In the genomic region with DNA sequence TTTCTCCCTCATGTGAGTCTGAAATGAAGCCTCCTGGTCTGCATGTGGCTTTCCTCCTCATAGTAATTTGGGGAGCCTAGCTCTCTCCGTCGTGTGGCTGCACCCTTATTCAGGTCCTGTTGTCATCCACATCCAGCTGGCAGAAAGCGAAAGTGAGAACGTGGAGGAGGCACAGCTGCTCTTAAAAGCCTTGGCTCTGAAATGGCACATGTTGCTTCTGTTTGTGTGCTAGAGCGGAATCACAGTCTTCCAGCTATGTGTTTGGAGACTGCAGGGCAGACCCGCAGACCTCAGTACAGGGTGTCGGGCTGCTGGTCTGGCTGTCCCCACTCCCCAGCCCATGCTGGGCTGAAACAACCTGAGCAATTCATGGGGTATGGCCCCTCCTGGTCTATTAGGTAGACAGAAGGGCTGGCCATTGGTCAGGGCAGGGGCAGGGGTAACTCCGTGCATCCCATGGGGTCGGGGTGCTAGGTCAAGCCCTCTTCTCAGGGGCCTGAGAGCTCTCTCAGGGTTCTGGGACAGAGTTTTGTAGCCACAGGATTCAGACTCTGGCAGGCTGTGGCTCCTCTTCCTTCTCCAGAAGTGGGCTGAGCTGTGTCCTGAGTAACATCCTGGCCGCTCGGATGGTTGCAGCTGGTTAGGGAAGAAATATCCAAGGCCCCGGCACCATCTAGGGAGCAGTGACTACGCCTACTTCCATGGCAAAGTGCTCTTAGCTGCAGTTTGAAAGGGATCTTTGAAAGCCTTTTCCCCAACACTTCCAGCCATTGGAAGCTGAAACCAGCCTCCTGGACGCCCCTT, we compare ENCODE assay signal across 9 cellular contexts. TPM values are rescaled to one million over a fixed set of nuclear protein-coding genes. Genes with fewer than 3 reads are reported as not detected.
DNase-seq lines count a peak whose midpoint lies in the region; ATAC-seq and TF ChIP-seq lines count a peak whose summit lies in the region.
"Had no signal": no experiment of that assay in that cellular context is flagged by ENCODE, and none has a peak within 500 bp of the region (broad histone marks: within the 10 kb centered on the region; RNA-seq: fewer than 3 reads in every experiment).

No MANE protein-coding gene starts in this region.

- H2BK5ac ChIP-seq in trophoblast cell (ENCODE audit: low read depth, low read length, poor library complexity): no peak overlapping the region

- H3K14ac ChIP-seq in trophoblast cell (ENCODE audit: low read length): no peak overlapping the region

- no peak overlapping the region for H2BK120ac ChIP-seq in trophoblast cell (ENCODE audit: insufficient read depth, low read length, poor library complexity)

- H4K8ac ChIP-seq in trophoblast cell (ENCODE audit: low read depth, low read length): no peak overlapping the region

- H3K79me2 ChIP-seq in trophoblast cell (ENCODE audit: control insufficient read depth, insufficient read depth, low read length, poor library complexity): no peaks in the 10 kb centered on the region

- H3K4me1 ChIP-seq in prostate gland (replicated peaks): no peaks in the 10 kb centered on the region
- peaks cover 13 to 17% of the 10 kb centered on the region in 2 experiments for H3K4me1 ChIP-seq in trophoblast cell (ENCODE audit: control insufficient read depth in 1 of 2, insufficient read depth in 2 of 2, low read length in 2 of 2)

- intact Hi-C loops in prostate gland (cut with DNase I): no loop called here

- H3K27ac ChIP-seq in prostate gland (peak overlapping the region; percentile 11 to 17), trophoblast cell (ENCODE audit: low read depth, low read length) (no peak overlapping the region)

- no peak overlapping the region for H3K4ac ChIP-seq in trophoblast cell (ENCODE audit: low read depth, low read length)

- peaks cover 6% of the 10 kb centered on the region for H3K79me1 ChIP-seq in trophoblast cell (ENCODE audit: low read length)

- no peak overlapping the region for H3K4me2 ChIP-seq in trophoblast cell (ENCODE audit: low read length)

- no peak overlapping the region for H2AFZ ChIP-seq in trophoblast cell (ENCODE audit: insufficient read depth, low read length, poor library complexity)

- no peak overlapping the region for H4K12ac ChIP-seq in trophoblast cell (ENCODE audit: low read depth, low read length)

- H3K36me3 ChIP-seq in prostate gland: no peaks in the 10 kb centered on the region
- no peaks in the 10 kb centered on the region for H3K36me3 ChIP-seq in trophoblast cell (ENCODE audit: control insufficient read depth in 1 of 2, insufficient read depth in 2 of 2, low read length in 2 of 2)

- no peak overlapping the region for H3K23ac ChIP-seq in trophoblast cell (ENCODE audit: low read length)

- DNase-seq in DMS79 (lab: John Stamatoyannopoulos, UW) (peak; percentile 17), NCI-H2171 treated with DMSO at 0.1 percent for 48 hours (lab: John Stamatoyannopoulos, UW) (peak; percentile 91), fibroblast of gingiva (ENCODE audit: low read depth) (peak; percentile 9), prostate gland (ENCODE audit: low spot score) (no peak), trophoblast cell (no peak), UCSD-AML1 (lab: John Stamatoyannopoulos, UW; ENCODE audit: unreplicated experiment) (no peak)
- DNase-seq: SIG-M5 had no signal

- no peak overlapping the region for H3K18ac ChIP-seq in trophoblast cell (ENCODE audit: low read length)

- no peak for TF ChIP-seq POLR2A in prostate gland (IDR thresholded peaks at IDR 0.05)

- TF ChIP-seq CTCF in prostate gland (IDR thresholded peaks at IDR 0.05): no peak

- H3K4me3 ChIP-seq in prostate gland: no peak overlapping the region
- H3K4me3 ChIP-seq in trophoblast cell (ENCODE audit: low read depth, low read length): no peak overlapping the region

- no peak overlapping the region for H4K91ac ChIP-seq in trophoblast cell (ENCODE audit: low read depth, low read length)

- H2BK12ac ChIP-seq in trophoblast cell (ENCODE audit: low read length): no peak overlapping the region

- no peak overlapping the region for H3K9ac ChIP-seq in trophoblast cell (ENCODE audit: low read length)

- H3K27me3 ChIP-seq in prostate gland (replicated peaks; ENCODE audit: insufficient read depth) (no peaks in the 10 kb centered on the region), trophoblast cell (ENCODE audit: insufficient read depth, low read length) (no peaks in the 10 kb centered on the region)

- H2AK5ac ChIP-seq in trophoblast cell (ENCODE audit: low read length): no peak overlapping the region

- ATAC-seq in HG02623 (IDR thresholded peaks at IDR 0.05; ENCODE audit: unreplicated experiment) (no peak), HG02588 (IDR thresholded peaks at IDR 0.05; ENCODE audit: unreplicated experiment) (no peak)

- whole genome bisulfite sequencing in prostate gland: 28% methylated on average over 12 of the region's 14 CpGs
- no CpG with 5 or more reads among the region's 14 CpGs for WGBS in trophoblast cell (ENCODE audit: extremely low coverage, insufficient coverage, insufficient read length)

- no peaks in the 10 kb centered on the region for H3K9me3 ChIP-seq in prostate gland
- no peaks in the 10 kb centered on the region for H3K9me3 ChIP-seq in trophoblast cell (ENCODE audit: insufficient read depth, low read depth, low read length)

RNA-seq across cellular contexts. Expression of a gene that starts 50.6 kb away (rescaled TPM):
- 100 to 1,000 TPM in 1 of 2 donors, 10 to 100 TPM in 1; 21.4 to 268 TPM for total RNA-seq in prostate gland
- 11.5 and 12.2 TPM in 2 replicates for polyA plus RNA-seq in trophoblast cell (2013)

RNA-seq across cellular contexts. Expression of a gene that starts 54.7 kb away (rescaled TPM):
- not detected for total RNA-seq in prostate gland
- 0.03 TPM in 1 of 2 replicates, not detected in the other for polyA plus RNA-seq in trophoblast cell (2013)

Comparison
In these comparisons a context has a peak if more than half of its experiments do, and no peak if none do; other contexts are left out.
1. DNase-seq: peak in DMS79 (single experiment), NCI-H2171 treated with DMSO at 0.1 percent for 48 hours (single experiment) and fibroblast of gingiva (single experiment); none in prostate gland (single experiment), trophoblast cell (0 of 2) and UCSD-AML1 (single experiment).